Comparison of ENCODE assay signal across 26 cellular contexts in the genomic region with DNA sequence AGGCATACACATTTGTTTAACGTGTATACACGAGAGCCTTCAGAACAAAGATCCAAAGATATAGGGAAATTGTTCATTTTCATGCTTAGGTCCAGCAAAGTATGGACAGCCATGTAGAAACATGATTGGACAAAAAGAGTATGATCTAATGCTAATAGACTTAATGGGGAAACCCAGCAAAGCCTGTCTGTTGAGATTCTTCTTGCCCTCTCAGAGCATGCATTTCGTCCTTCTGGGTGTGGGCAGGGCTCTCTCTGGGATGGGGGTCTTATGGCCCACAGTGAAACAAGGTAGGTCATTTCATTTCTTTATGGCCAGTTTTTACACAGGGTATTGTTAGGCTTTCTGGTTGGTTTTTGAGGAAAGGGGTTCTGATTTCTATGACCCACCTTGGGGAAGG.
"Had no signal": no experiment of that assay in that cellular context is flagged by ENCODE, and none has a peak within 500 bp of the region (broad histone marks: within the 10 kb centered on the region; RNA-seq: fewer than 3 reads in every experiment).

No MANE protein-coding gene starts in this region.

- DNase-seq: activated CD4-positive, alpha-beta memory T cell treated with anti-CD3 and anti-CD28 coated beads for 36 hours; activated CD4-positive, alpha-beta T cell treated with anti-CD3 and anti-CD28 coated beads, Interleukin-2, amount 10 ng/mL, durations not matched to agents 7 days and 5 days; activated CD4-positive, CD25-positive, alpha-beta regulatory T cell; activated CD8-positive, alpha-beta memory T cell treated with anti-CD3 and anti-CD28 coated beads for 24 hours; activated gamma-delta T cell; activated naive CD4-positive, alpha-beta T cell treated with anti-CD3 and anti-CD28 coated beads for 36 hours; activated T-cell treated with anti-CD3 and anti-CD28 coated beads for 4 hours; activated T-cell treated with anti-CD3 and anti-CD28 coated beads, Interleukin-2, amount 50 U/mL, for 48 hours; amygdala; cerebellar nuclear complex; Kasumi-1; NCI-H1105 treated with DMSO at 0.1 percent for 48 hours; NCI-H1436 treated with DMSO at 0.1 percent for 48 hours; NCI-H187; NCI-H2081; NCI-H524; PC-3; SHP77 treated with DMSO at 0.1 percent for 48 hours; T-helper 2 cell; T1000 had no signal

- H3K36me3 ChIP-seq: cardiac muscle cell had no signal

- FAIRE-seq: astrocyte, RCC 7860 had no signal

- H3K27me3 ChIP-seq: cardiac muscle cell had no signal

- H3K27ac ChIP-seq: cardiac muscle cell had no signal

- H3K27ac Mint-ChIP-seq: activated CD4-positive, alpha-beta memory T cell treated with anti-CD3 and anti-CD28 coated beads for 36 hours; activated CD4-positive, alpha-beta T cell treated with anti-CD3 and anti-CD28 coated beads, Interleukin-2, amount 10 ng/mL, durations not matched to agents 7 days and 5 days; activated naive CD4-positive, alpha-beta T cell treated with anti-CD3 and anti-CD28 coated beads for 36 hours; activated naive CD8-positive, alpha-beta T cell; activated T-helper 17 cell treated with anti-CD3 and anti-CD28 coated beads, Interleukin-2, amount 50 U/mL, for 72 hours; brain had no signal

- H3K4me3 Mint-ChIP-seq: activated CD4-positive, alpha-beta memory T cell treated with anti-CD3 and anti-CD28 coated beads for 36 hours; activated CD4-positive, alpha-beta T cell treated with anti-CD3 and anti-CD28 coated beads, Interleukin-2, amount 10 ng/mL, durations not matched to agents 7 days and 5 days; activated naive CD4-positive, alpha-beta T cell treated with anti-CD3 and anti-CD28 coated beads for 36 hours; activated naive CD8-positive, alpha-beta T cell; activated T-helper 17 cell treated with anti-CD3 and anti-CD28 coated beads, Interleukin-2, amount 50 U/mL, for 72 hours; brain had no signal

- H3K4me1 Mint-ChIP-seq: activated CD4-positive, alpha-beta T cell treated with anti-CD3 and anti-CD28 coated beads, Interleukin-2, amount 10 ng/mL, durations not matched to agents 7 days and 5 days; activated T-helper 17 cell treated with anti-CD3 and anti-CD28 coated beads, Interleukin-2, amount 50 U/mL, for 72 hours had no signal

- H3K4me3 ChIP-seq: cardiac muscle cell had no signal

- H3K27me3 Mint-ChIP-seq: activated CD4-positive, alpha-beta memory T cell treated with anti-CD3 and anti-CD28 coated beads for 36 hours; activated CD4-positive, alpha-beta T cell treated with anti-CD3 and anti-CD28 coated beads, Interleukin-2, amount 10 ng/mL, durations not matched to agents 7 days and 5 days; activated naive CD8-positive, alpha-beta T cell; activated T-helper 17 cell treated with anti-CD3 and anti-CD28 coated beads, Interleukin-2, amount 50 U/mL, for 72 hours; brain had no signal

- ATAC-seq: activated T-helper 17 cell treated with anti-CD3 and anti-CD28 coated beads, Interleukin-2, amount 50 U/mL, for 72 hours; PC-3 had no signal

- H3K9me3 Mint-ChIP-seq: activated CD4-positive, alpha-beta memory T cell treated with anti-CD3 and anti-CD28 coated beads for 36 hours; activated CD4-positive, alpha-beta T cell treated with anti-CD3 and anti-CD28 coated beads, Interleukin-2, amount 10 ng/mL, durations not matched to agents 7 days and 5 days; activated naive CD4-positive, alpha-beta T cell treated with anti-CD3 and anti-CD28 coated beads for 36 hours; activated T-helper 17 cell treated with anti-CD3 and anti-CD28 coated beads, Interleukin-2, amount 50 U/mL, for 72 hours; brain had no signal

- H3K36me3 Mint-ChIP-seq: activated CD4-positive, alpha-beta memory T cell treated with anti-CD3 and anti-CD28 coated beads for 36 hours; brain had no signal
